Comparison of ENCODE assay signal across 11 cellular contexts in genomic region chr1:16076003-16076870, GRCh38. TPM values are rescaled to one million over a fixed set of nuclear protein-coding genes. Genes with fewer than 3 reads are reported as not detected.
DNase-seq lines count a peak whose midpoint lies in the region; ATAC-seq, FAIRE-seq and TF ChIP-seq lines count a peak whose summit lies in the region.
"Had no signal": no experiment of that assay in that cellular context is flagged by ENCODE, and none has a peak within 500 bp of the region (broad histone marks: within the 10 kb centered on the region; RNA-seq: fewer than 3 reads in every experiment).

No MANE protein-coding gene starts in this region.

- peaks cover 25% of the 10 kb centered on the region for H3K4me1 ChIP-seq in adipocyte (ENCODE audit: control insufficient read depth, insufficient read depth, low read length)
- H3K4me1 ChIP-seq in right atrium auricular region, result peaks cover 0 to 54% of the 10 kb centered on the region in 2 donors
- H3K4me1 ChIP-seq in left lung, result peaks cover 4 to 12% of the 10 kb centered on the region in 2 donors

- H3K36me3 ChIP-seq in adipocyte (ENCODE audit: control insufficient read depth, insufficient read depth, low read length, severe bottlenecking), result no peaks in the 10 kb centered on the region
- no peaks in the 10 kb centered on the region for H3K36me3 ChIP-seq in right atrium auricular region
- H3K36me3 ChIP-seq in left lung, result no peaks in the 10 kb centered on the region

- no peak overlapping the region for H3K4me3 ChIP-seq in adipocyte (ENCODE audit: low read length)
- no peak overlapping the region for H3K4me3 ChIP-seq in right atrium auricular region
- no peak overlapping the region for H3K4me3 ChIP-seq in left lung

- TF ChIP-seq CTCF in right atrium auricular region (IDR thresholded peaks at IDR 0.05) (no peak), left lung (IDR thresholded peaks at IDR 0.05) (no peak)

- H3K9ac ChIP-seq in adipocyte (ENCODE audit: low read length), result no peak overlapping the region

- peak overlapping the region; percentile 69 to 74 for H3K27ac ChIP-seq in right atrium auricular region
- H3K27ac ChIP-seq in left lung, result no peak overlapping the region

- peak; percentile 15 for FAIRE-seq in H54 (lab: Jason Lieb, UNC)

- no peaks in the 10 kb centered on the region for H3K9me3 ChIP-seq in adipocyte (ENCODE audit: control insufficient read depth, low read length)
- no peaks in the 10 kb centered on the region for H3K9me3 ChIP-seq in right atrium auricular region
- no peaks in the 10 kb centered on the region for H3K9me3 ChIP-seq in left lung

- TF ChIP-seq POLR2A in H54 (IDR thresholded peaks at IDR 0.05; ENCODE audit: low read depth, low read length), result peak; percentile 39; the same call in 1 of the 2 replicates

- DNase-seq in 8988T (peak; percentile 59), H54 (ENCODE audit: insufficient read length, low spot score) (peak; percentile 71), adipocyte (ENCODE audit: low read depth) (peak; percentile 69), right atrium auricular region (ENCODE audit: low spot score) (peak; percentile 86), left lung (no peak), superior temporal gyrus (ENCODE audit: extremely low spot score) (no peak), UCSD-AML1 (lab: John Stamatoyannopoulos, UW; ENCODE audit: unreplicated experiment) (no peak)
- DNase-seq in activated T-cell treated with anti-CD3 and anti-CD28 coated beads, Interleukin-2, amount 50 U/mL, for 1 hour, result no peak
- DNase-seq: activated T-cell treated with anti-CD3 and anti-CD28 coated beads, Interleukin-2, amount 50 U/mL, for 72 hours; CD4-positive, alpha-beta T cell; T-helper 1 cell had no signal

- H3K27me3 ChIP-seq in adipocyte (replicated peaks; ENCODE audit: control insufficient read depth, insufficient read depth, low read length), result peaks cover 3% of the 10 kb centered on the region
- H3K27me3 ChIP-seq in right atrium auricular region, result no peaks in the 10 kb centered on the region
- H3K27me3 ChIP-seq in left lung, result peaks cover 6 to 39% of the 10 kb centered on the region in 2 donors

- intact Hi-C loops in left lung (cut with DNase I), result loop anchor here (10.0 kb wide), 2 partner anchors 119 to 289 kb away; partner anchors contain the start of gene SZRD1 (in 1 of the 2)

- ATAC-seq in left lung, result no peak
- ATAC-seq: activated T-cell treated with anti-CD3 and anti-CD28 coated beads, Interleukin-2, amount 50 U/mL, for 72 hours had no signal

RNA-seq across cellular contexts. Expression of gene FAM131C, which starts 2.8 kb away (rescaled TPM):
- total RNA-seq in right atrium auricular region (1 to 10 TPM; 5.2 to 8.7 TPM), left lung (not detected)
- total RNA-seq: CD4-positive, alpha-beta T cell had no signal

RNA-seq across cellular contexts. Expression of gene CLCNKB, which starts 32.7 kb away (rescaled TPM):
- total RNA-seq in right atrium auricular region, result 1 to 10 TPM; 3.9 to 4.6 TPM
- total RNA-seq in left lung, result 1 to 10 TPM in 1 of 2 donors, not detected in 1; 1.1 TPM
- total RNA-seq: activated T-cell treated with anti-CD3 and anti-CD28 coated beads, Interleukin-2, amount 50 U/mL, for 72 hours; CD4-positive, alpha-beta T cell had no signal

RNA-seq across cellular contexts. Expression of gene CLCNKA, which starts 54.4 kb away (rescaled TPM):
- total RNA-seq in right atrium auricular region, result under 1 TPM in 1 of 2 donors, not detected in 1; 0.20 TPM
- under 1 TPM; 0.12 to 0.39 TPM for total RNA-seq in left lung
- total RNA-seq: activated T-cell treated with anti-CD3 and anti-CD28 coated beads, Interleukin-2, amount 50 U/mL, for 72 hours; CD4-positive, alpha-beta T cell had no signal

RNA-seq across cellular contexts. Expression of gene HSPB7, which starts 58.4 kb away (rescaled TPM):
- 1,000 to 10,000 TPM; 1,082 to 1,229 TPM for total RNA-seq in right atrium auricular region
- total RNA-seq in left lung, result 10 to 100 TPM in 1 of 2 donors, 1 to 10 TPM in 1; 4.2 to 22.1 TPM
- total RNA-seq: activated T-cell treated with anti-CD3 and anti-CD28 coated beads, Interleukin-2, amount 50 U/mL, for 72 hours; CD4-positive, alpha-beta T cell had no signal

Comparison
In these comparisons a context has a peak if more than half of its experiments do, and no peak if none do; other contexts are left out.
1. DNase-seq: peak in 8988T (single experiment), H54 (single experiment), adipocyte (single experiment) and right atrium auricular region (single experiment); none in activated T-cell treated with anti-CD3 and anti-CD28 coated beads, Interleukin-2, amount 50 U/mL, for 1 hour (single experiment), left lung (0 of 2), superior temporal gyrus (single experiment) and UCSD-AML1 (single experiment).
2. H3K27ac ChIP-seq: peak in right atrium auricular region (2 of 2); none in left lung (0 of 2).
3. RNA of gene FAM131C, which starts 2.8 kb away (total RNA-seq): 5.2 to 8.7 TPM in right atrium auricular region; not detected in left lung; every median in the first group is over 4 times any median in the second.